Comparison of ENCODE assay signal across 1 cellular context in genomic region chr17:39867891-39868553, GRCh38.
TF ChIP-seq lines count a peak whose summit lies in the region.

A gene with protein sequence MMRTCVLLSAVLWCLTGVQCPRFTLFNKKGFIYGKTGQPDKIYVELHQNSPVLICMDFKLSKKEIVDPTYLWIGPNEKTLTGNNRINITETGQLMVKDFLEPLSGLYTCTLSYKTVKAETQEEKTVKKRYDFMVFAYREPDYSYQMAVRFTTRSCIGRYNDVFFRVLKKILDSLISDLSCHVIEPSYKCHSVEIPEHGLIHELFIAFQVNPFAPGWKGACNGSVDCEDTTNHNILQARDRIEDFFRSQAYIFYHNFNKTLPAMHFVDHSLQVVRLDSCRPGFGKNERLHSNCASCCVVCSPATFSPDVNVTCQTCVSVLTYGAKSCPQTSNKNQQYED (plus strand): TSS chr17:39868202. CDS start chr17:39868355, 153 bp downstream.

TF ChIP-seq in endothelial cell of umbilical vein, 7 proteins besides CTCF, POLR2A, EP300 and RAD21 (continued from another document):
- TF ChIP-seq POLR2AphosphoS5 (IDR thresholded peaks at IDR 0.05; ENCODE audit: insufficient read depth, low read depth, low read length) (no peak), GATA2 (IDR thresholded peaks at IDR 0.05; ENCODE audit: insufficient read depth, insufficient read length, low read depth, low read length) (no peak)
